Comparison of ENCODE assay signal across 21 cellular contexts in genomic region chr17:3735515-3735914, GRCh38.
"Had no signal": no experiment of that assay in that cellular context is flagged by ENCODE, and none has a peak within 500 bp of the region (broad histone marks: within the 10 kb centered on the region; RNA-seq: fewer than 3 reads in every experiment).

No MANE protein-coding gene starts in this region.

- DNase-seq: activated B cell treated with CpG ODN at 0.5 μM for 24 hours; activated CD4-positive, alpha-beta memory T cell treated with anti-CD3 and anti-CD28 coated beads for 36 hours; activated CD4-positive, alpha-beta T cell treated with anti-CD3 and anti-CD28 coated beads for 1 hour; activated CD4-positive, alpha-beta T cell treated with anti-CD3 and anti-CD28 coated beads, Interleukin-2, amount 10 ng/mL, durations not matched to agents 24 days and 14 days; activated CD8-positive, alpha-beta memory T cell treated with anti-CD3 and anti-CD28 coated beads for 24 hours; activated gamma-delta T cell; activated naive CD4-positive, alpha-beta T cell treated with anti-CD3 and anti-CD28 coated beads for 36 hours; activated T-cell treated with anti-CD3 and anti-CD28 coated beads, Interleukin-2, amount 50 U/mL, for 4 hours; amygdala; NCI-H1092; NCI-H1417; NCI-H1930; NCI-H2171; NCI-H2227 treated with DMSO at 0.1 percent for 48 hours; NCI-H446 treated with DMSO at 0.1 percent for 48 hours; NCI-H526 treated with DMSO at 0.1 percent for 48 hours; Peyer's patch; Right ventricle myocardium superior; T-helper 17 cell; T-helper 9 cell had no signal

- ATAC-seq: activated T-cell treated with anti-CD3 and anti-CD28 coated beads, Interleukin-2, amount 50 U/mL, for 4 hours; activated T-helper 17 cell treated with anti-CD3 and anti-CD28 coated beads, Interleukin-2, amount 50 U/mL, for 72 hours; T-helper 17 cell had no signal
